In genomic region chrX:132652871-132653270, GRCh38 we compare ENCODE assay signal across 25 cellular contexts.
"Had no signal": no experiment of that assay in that cellular context is flagged by ENCODE, and none has a peak within 500 bp of the region (broad histone marks: within the 10 kb centered on the region; RNA-seq: fewer than 3 reads in every experiment).

No MANE protein-coding gene starts in this region.

- H3K4me3 ChIP-seq: body of pancreas, heart right ventricle, left lung, neural progenitor cell, right lobe of liver, testis, transverse colon had no signal

- DNase-seq: activated CD4-positive, alpha-beta T cell treated with anti-CD3 and anti-CD28 coated beads for 36 hours; activated CD4-positive, CD25-positive, alpha-beta regulatory T cell; activated naive CD4-positive, alpha-beta T cell; activated T-cell treated with anti-CD3 and anti-CD28 coated beads for 4 hours; activated T-cell treated with anti-CD3 and anti-CD28 coated beads, Interleukin-2, amount 50 U/mL, for 72 hours; aorta; body of pancreas; dermis blood vessel endothelial cell; effector CD4-positive, alpha-beta T cell; erythroblast; foreskin fibroblast; heart right ventricle; kidney glomerular epithelial cell; left lung; naive B cell; occipital lobe; posterior cingulate gyrus; right lobe of liver; stimulated activated CD4-positive, alpha-beta T cell treated with anti-CD3 and anti-CD28 coated beads, Interleukin-12 subunit alpha, Interleukin-12 subunit beta, amount 100 ng/mL, for 4 hours; stimulated activated CD4-positive, alpha-beta T cell treated with anti-CD3 and anti-CD28 coated beads, Interleukin-4, amount 100 ng/mL, for 1 hour; stimulated activated naive CD8-positive, alpha-beta T cell treated with anti-CD3 and anti-CD28 coated beads, Interleukin-15, Interleukin-2, amounts not matched to agents 100 U/mL and 50 U/mL, for 24 hours; T-helper 1 cell; testis; transverse colon had no signal
